Comparison of ENCODE assay signal across 1 cellular context in genomic region chr14:99321955-99322730, GRCh38.
TF ChIP-seq lines count a peak whose summit lies in the region.

No MANE protein-coding gene starts in this region.

TF ChIP-seq in GM23338, 12 proteins besides CTCF, POLR2A, EP300 and RAD21:
- TF ChIP-seq ZNF462 (CRISPR knock-in tag; IDR thresholded peaks at IDR 0.05) (no peak), EZH2 (IDR thresholded peaks at IDR 0.05; ENCODE audit: low read depth, unreplicated experiment) (no peak), CREB1 (CRISPR knock-in tag; IDR thresholded peaks at IDR 0.05; ENCODE audit: low read depth) (no peak), STAT1 (IDR thresholded peaks at IDR 0.05; ENCODE audit: unreplicated experiment) (no peak), NANOG (IDR thresholded peaks at IDR 0.05; ENCODE audit: borderline replicate concordance) (no peak), JUNB (IDR thresholded peaks at IDR 0.05; ENCODE audit: unreplicated experiment) (no peak), ZNF331 (CRISPR knock-in tag; IDR thresholded peaks at IDR 0.05; ENCODE audit: low read depth) (no peak), EZH2phosphoT487 (IDR thresholded peaks at IDR 0.05; ENCODE audit: unreplicated experiment) (no peak)
TF ChIP-seq in GM23338: peak in this region for 0.
